ENCODE assay signal across 13 cellular contexts in genomic region chr15:90386221-90386620, GRCh38. TPM values are rescaled to one million over a fixed set of nuclear protein-coding genes. Genes with fewer than 3 reads are reported as not detected.
DNase-seq lines count a peak whose midpoint lies in the region; ATAC-seq and TF ChIP-seq lines count a peak whose summit lies in the region.
"Had no signal": no experiment of that assay in that cellular context is flagged by ENCODE, and none has a peak within 500 bp of the region (broad histone marks: within the 10 kb centered on the region; RNA-seq: fewer than 3 reads in every experiment).

No MANE protein-coding gene starts in this region.

- TF ChIP-seq CTCF in HFFc6 (IDR thresholded peaks at IDR 0.05) (no peak), brain (conservative IDR thresholded peaks at IDR 0.05) (no peak), neural crest cell (conservative IDR thresholded peaks at IDR 0.05) (no peak)

- H3K36me3 Mint-ChIP-seq in T-helper 1 cell treated with Interleukin-12 subunit alpha and Interleukin-12 subunit beta and Interleukin-4 antibody, amounts not matched to agents 30 μg/mL and 1 μg/mL, for 36 hours (ENCODE audit: low read depth): peaks cover 20% of the 10 kb centered on the region
- H3K36me3 Mint-ChIP-seq in HFFc6 (ENCODE audit: low read depth) (peaks cover 24% of the 10 kb centered on the region), brain (peaks cover 8% of the 10 kb centered on the region), neural crest cell (ENCODE audit: low read depth) (no peaks in the 10 kb centered on the region)

- H3K4me3 Mint-ChIP-seq in T-helper 1 cell treated with Interleukin-12 subunit alpha and Interleukin-12 subunit beta and Interleukin-4 antibody, amounts not matched to agents 30 μg/mL and 1 μg/mL, for 36 hours: peak overlapping the region; percentile 30
- H3K4me3 Mint-ChIP-seq in HFFc6: no peak overlapping the region; the same call in 1 of the 2 replicates
- peak overlapping the region; percentile 32 to 85 (median 69) for H3K4me3 Mint-ChIP-seq in brain
- peak overlapping the region; percentile 35 for H3K4me3 Mint-ChIP-seq in neural crest cell

- no peak for DNase-seq in T-helper 1 cell
- no peak for DNase-seq in HFFc6
- DNase-seq in neural crest cell (ENCODE audit: low read depth, low spot score): no peak
- no peak for DNase-seq in stimulated activated CD4-positive, alpha-beta T cell treated with anti-CD3 and anti-CD28 coated beads, Interleukin-4, amount 100 ng/mL, for 4 hours
- DNase-seq: C1 segment of cervical spinal cord, HCEC 1CT, NCI-H1105 treated with DMSO at 0.1 percent for 48 hours, NCI-H2171 treated with DMSO at 0.1 percent for 48 hours, spleen had no signal

- peak overlapping the region; percentile 59 for H3K27ac Mint-ChIP-seq in T-helper 1 cell treated with Interleukin-12 subunit alpha and Interleukin-12 subunit beta and Interleukin-4 antibody, amounts not matched to agents 30 μg/mL and 1 μg/mL, for 36 hours
- H3K27ac Mint-ChIP-seq in HFFc6: peak overlapping the region; percentile 6; the same call in 1 of the 2 replicates
- H3K27ac Mint-ChIP-seq in brain: peak overlapping the region in 4 of 5 experiments; percentile 67 to 84 (median 76)
- H3K27ac Mint-ChIP-seq in neural crest cell (ENCODE audit: unreplicated experiment): no peak overlapping the region

- no peaks in the 10 kb centered on the region for H3K9me3 Mint-ChIP-seq in T-helper 1 cell treated with Interleukin-12 subunit alpha and Interleukin-12 subunit beta and Interleukin-4 antibody, amounts not matched to agents 30 μg/mL and 1 μg/mL, for 36 hours
- H3K9me3 Mint-ChIP-seq in HFFc6 (no peaks in the 10 kb centered on the region), brain (peaks cover 0 to under 1% (median 0%) of the 10 kb centered on the region in 5 experiments), neural crest cell (peaks cover 2% of the 10 kb centered on the region)

- peaks cover 35% of the 10 kb centered on the region for H3K4me1 Mint-ChIP-seq in T-helper 1 cell treated with Interleukin-12 subunit alpha and Interleukin-12 subunit beta and Interleukin-4 antibody, amounts not matched to agents 30 μg/mL and 1 μg/mL, for 36 hours (ENCODE audit: low read depth)
- H3K4me1 Mint-ChIP-seq in HFFc6 (ENCODE audit: low read depth) (peaks cover 30% of the 10 kb centered on the region), brain (peaks cover 32% of the 10 kb centered on the region), neural crest cell (peaks cover 27% of the 10 kb centered on the region)

- H3K27me3 Mint-ChIP-seq in T-helper 1 cell treated with Interleukin-12 subunit alpha and Interleukin-12 subunit beta and Interleukin-4 antibody, amounts not matched to agents 30 μg/mL and 1 μg/mL, for 36 hours (ENCODE audit: low read depth): no peaks in the 10 kb centered on the region
- no peaks in the 10 kb centered on the region for H3K27me3 Mint-ChIP-seq in HFFc6 (ENCODE audit: insufficient read depth)
- H3K27me3 Mint-ChIP-seq in brain: peaks cover 16% of the 10 kb centered on the region
- no peaks in the 10 kb centered on the region for H3K27me3 Mint-ChIP-seq in neural crest cell (ENCODE audit: low read depth)

- no peak for ATAC-seq in HG02763 (IDR thresholded peaks at IDR 0.05; ENCODE audit: unreplicated experiment)
- ATAC-seq in GM21529 (IDR thresholded peaks at IDR 0.05; ENCODE audit: unreplicated experiment): no peak

RNA-seq across cellular contexts. Expression of gene IQGAP1, which starts 1.8 kb away (rescaled TPM):
- 100 to 1,000 TPM; 172 to 201 (median 185) TPM for total RNA-seq in HFFc6 (2021; fragmentation: NEBNext Ultra II Directional; extraction: Animal tissue kit (Norgen Biotek cat#: 25700))
- 55.6 TPM for polyA plus RNA-seq in brain (ENCODE audit: insufficient read depth, low read depth, low replicate concordance)
- total RNA-seq in neural crest cell: 46.1 and 49.2 TPM in 2 replicates

RNA-seq across cellular contexts. Expression of gene ZNF774, which starts 34.1 kb away (rescaled TPM):
- 1 to 10 TPM; 1.3 to 2.3 (median 2.1) TPM for total RNA-seq in HFFc6 (2021; fragmentation: NEBNext Ultra II Directional; extraction: Animal tissue kit (Norgen Biotek cat#: 25700))
- polyA plus RNA-seq in brain (ENCODE audit: insufficient read depth, low read depth, low replicate concordance): 2.3 TPM
- total RNA-seq in neural crest cell: 5.9 and 6.2 TPM in 2 replicates
